In the genomic region with DNA sequence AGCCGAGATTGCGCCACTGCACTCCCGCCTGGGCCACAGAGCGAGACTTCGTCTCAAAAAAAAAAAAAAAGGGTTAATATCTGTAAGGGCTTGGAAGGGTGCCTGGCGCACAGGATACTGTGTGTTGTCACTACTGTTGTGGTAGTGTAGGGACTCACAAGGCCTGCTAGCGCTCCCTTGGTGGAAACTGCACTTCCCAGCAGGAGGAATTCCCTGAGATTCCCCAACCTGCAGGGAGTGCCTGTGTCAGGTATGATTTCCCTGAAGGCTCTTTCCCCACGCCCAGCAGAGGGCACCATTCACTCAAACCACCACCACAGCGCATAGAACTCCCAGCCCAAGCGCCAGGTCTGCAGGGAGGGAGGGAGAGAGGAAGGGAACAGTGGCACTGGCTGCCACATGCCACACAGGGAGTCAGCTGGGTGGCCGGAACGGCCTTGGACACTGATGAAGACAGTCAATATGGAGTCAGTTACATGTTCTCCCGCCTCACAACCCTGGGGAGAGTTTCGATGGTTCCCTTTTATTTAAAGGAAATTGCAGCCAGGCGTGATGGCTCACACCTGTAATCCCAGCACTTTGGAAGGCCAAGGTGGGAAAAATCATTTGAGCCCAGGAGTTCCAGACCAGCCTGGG, we compare ENCODE assay signal across 8 cellular contexts. TPM values are rescaled to one million over a fixed set of nuclear protein-coding genes. Genes with fewer than 3 reads are reported as not detected.
A peak's percentile ranks its signal among the peaks of the same experiment; 100 is the strongest.
DNase-seq lines count a peak whose midpoint lies in the region; ATAC-seq and TF ChIP-seq lines count a peak whose summit lies in the region.

No MANE protein-coding gene starts in this region.

- TF ChIP-seq CTCF in KMS-11 (conservative IDR thresholded peaks at IDR 0.05; ENCODE audit: low read depth, low read length) (peak; percentile 86), fibroblast of mammary gland (conservative IDR thresholded peaks at IDR 0.05; ENCODE audit: control insufficient read depth, insufficient read depth, low read depth, low read length) (peak; percentile 87), neural progenitor cell (IDR thresholded peaks at IDR 0.05) (peak; percentile 84), thoracic aorta (IDR thresholded peaks at IDR 0.05) (peak; percentile 26)

- no peaks in the 10 kb centered on the region for H3K27me3 ChIP-seq in KMS-11 (ENCODE audit: insufficient read depth, low read depth)
- no peaks in the 10 kb centered on the region for H3K27me3 ChIP-seq in neural progenitor cell
- no peaks in the 10 kb centered on the region for H3K27me3 ChIP-seq in thoracic aorta (replicated peaks; ENCODE audit: insufficient read depth)

- H3K9me3 ChIP-seq in neural progenitor cell (ENCODE audit: low read depth): no peaks in the 10 kb centered on the region
- no peaks in the 10 kb centered on the region for H3K9me3 ChIP-seq in thoracic aorta

- H3K4me1 ChIP-seq in KMS-11 (ENCODE audit: low read depth, poor library complexity, severe bottlenecking): peaks cover 11% of the 10 kb centered on the region
- H3K4me1 ChIP-seq in neural progenitor cell: peaks cover 4% of the 10 kb centered on the region
- no peaks in the 10 kb centered on the region for H3K4me1 ChIP-seq in thoracic aorta (ENCODE audit: control insufficient read depth in 1 of 2, low read depth in 2 of 2)

- no peak overlapping the region for H3K4me3 ChIP-seq in KMS-11 (IDR thresholded peaks at IDR 0.05; ENCODE audit: insufficient read depth, low read depth, low read length)
- no peak overlapping the region for H3K4me3 ChIP-seq in fibroblast of mammary gland (ENCODE audit: control insufficient read depth, low read depth, low read length)
- H3K4me3 ChIP-seq in neural progenitor cell: no peak overlapping the region
- no peak overlapping the region for H3K4me3 ChIP-seq in thoracic aorta

- no peak overlapping the region for H3K4me3 Mint-ChIP-seq in neural progenitor cell

- H3K36me3 ChIP-seq in KMS-11 (ENCODE audit: insufficient read depth) (no peaks in the 10 kb centered on the region), neural progenitor cell (no peaks in the 10 kb centered on the region), thoracic aorta (no peaks in the 10 kb centered on the region)

- DNase-seq in DMS153 (lab: John Stamatoyannopoulos, UW): peak; percentile 25
- DNase-seq in OCI-M2 (lab: John Stamatoyannopoulos, UW; ENCODE audit: unreplicated experiment): peak; percentile 17
- peak; percentile 54 for DNase-seq in activated T-cell treated with anti-CD3 and anti-CD28 coated beads, Interleukin-2, amount 50 U/mL, for 1 hour
- DNase-seq in fibroblast of mammary gland (ENCODE audit: low read depth): peak; percentile 55
- peak; percentile 87 for DNase-seq in neural progenitor cell (ENCODE audit: low spot score)
- no peak for DNase-seq in thoracic aorta (ENCODE audit: low spot score)

- peak overlapping the region; percentile 19; the same call in 1 of the 2 replicates for H2AFZ ChIP-seq in KMS-11 (ENCODE audit: low read depth)
- H2AFZ ChIP-seq in neural progenitor cell (replicated peaks): no peak overlapping the region

- no peak for ATAC-seq in thoracic aorta (ENCODE audit: insufficient number of reproducible peaks, low FRiP score, low read depth)
- ATAC-seq in HG02870 (IDR thresholded peaks at IDR 0.05; ENCODE audit: unreplicated experiment): no peak

- H4K20me1 ChIP-seq in KMS-11 (ENCODE audit: insufficient read depth): no peaks in the 10 kb centered on the region
- H4K20me1 ChIP-seq in neural progenitor cell (ENCODE audit: low read depth): no peaks in the 10 kb centered on the region

- H3K4me1 Mint-ChIP-seq in neural progenitor cell: peaks cover 4% of the 10 kb centered on the region

- no peaks in the 10 kb centered on the region for H3K79me2 ChIP-seq in KMS-11 (ENCODE audit: insufficient read depth, low read depth)
- H3K79me2 ChIP-seq in neural progenitor cell (ENCODE audit: low read depth): no peaks in the 10 kb centered on the region

- peaks cover 4% of the 10 kb centered on the region for H3K27me3 Mint-ChIP-seq in neural progenitor cell (ENCODE audit: insufficient read depth, low read depth)

- H3K9ac ChIP-seq in KMS-11 (no peak overlapping the region), neural progenitor cell (no peak overlapping the region)

- H3F3A ChIP-seq in neural progenitor cell (ENCODE audit: low read depth): peaks cover 5% of the 10 kb centered on the region

- no peaks in the 10 kb centered on the region for H3K9me3 Mint-ChIP-seq in neural progenitor cell

- no peak overlapping the region for H3K27ac ChIP-seq in KMS-11
- H3K27ac ChIP-seq in neural progenitor cell: no peak overlapping the region
- no peak overlapping the region for H3K27ac ChIP-seq in thoracic aorta

- no peak overlapping the region for H3K4me2 ChIP-seq in KMS-11
- no peak overlapping the region for H3K4me2 ChIP-seq in neural progenitor cell

- no peaks in the 10 kb centered on the region for H3K36me3 Mint-ChIP-seq in neural progenitor cell

- no peak overlapping the region for H3K27ac Mint-ChIP-seq in neural progenitor cell

RNA-seq across cellular contexts. Expression of a gene that starts 32.7 kb away (rescaled TPM):
- total RNA-seq in neural progenitor cell (ENCODE audit: low replicate concordance): 1.9 and 3.3 TPM in 2 replicates
- 1 to 10 TPM in 1 of 2 donors, not detected in 1; 1.1 TPM for total RNA-seq in thoracic aorta

RNA-seq across cellular contexts. Expression of a gene that starts 59.2 kb away (rescaled TPM):
- total RNA-seq in neural progenitor cell (ENCODE audit: low replicate concordance) (3.9 and 11.0 TPM in 2 replicates), thoracic aorta (not detected)

Comparison
In these comparisons a context has a peak if more than half of its experiments do, and no peak if none do; other contexts are left out.
1. CTCF ChIP-seq: peak in every context shown above with its lines; median percentile 87 in fibroblast of mammary gland; 86 in KMS-11; 84 in neural progenitor cell; 26 in thoracic aorta.